In the genomic region with DNA sequence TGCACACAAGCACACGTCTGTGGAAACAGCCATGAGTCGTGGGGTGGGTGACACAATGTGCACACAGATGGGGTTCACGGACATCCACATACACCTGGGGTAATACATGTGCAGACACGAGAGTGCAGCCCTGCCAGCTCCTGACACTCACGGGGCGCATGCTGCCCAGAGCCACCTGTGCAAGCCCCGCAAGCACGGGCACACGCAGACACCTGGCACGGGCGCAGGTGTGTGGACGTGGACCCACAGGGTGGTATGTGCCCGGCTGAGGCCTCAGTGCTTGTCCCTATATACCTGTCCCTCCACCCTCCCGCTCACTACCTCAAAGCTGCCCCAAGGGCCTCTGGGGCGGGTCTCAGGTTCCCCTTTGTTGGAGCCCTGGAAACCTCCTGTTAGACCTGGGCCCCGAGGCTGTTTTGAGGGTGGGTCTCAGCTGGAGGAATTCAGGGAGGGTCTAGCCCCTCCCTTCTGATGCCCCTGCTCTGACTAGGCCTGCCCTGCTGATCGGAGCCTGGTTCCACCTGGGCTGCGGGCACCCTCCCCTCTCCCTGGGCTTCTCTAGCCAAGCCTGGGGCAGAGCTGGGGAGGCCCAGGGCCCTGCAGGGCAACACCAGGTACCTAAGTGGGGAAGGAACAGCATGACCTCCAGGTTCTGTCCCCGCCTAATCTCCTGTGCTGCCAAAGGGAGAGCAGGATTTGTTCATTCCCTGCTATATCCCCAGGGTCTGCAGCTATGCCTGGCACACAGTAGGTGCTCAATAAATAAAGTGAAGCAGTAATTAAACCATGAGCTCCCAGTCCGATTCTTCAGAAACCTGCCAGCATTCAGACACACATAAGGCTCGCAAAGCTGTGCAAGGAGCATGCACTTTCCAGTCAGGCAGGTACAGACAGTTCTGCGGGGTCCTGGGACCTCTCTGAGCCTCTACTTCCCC, we compare ENCODE assay signal across 29 cellular contexts. TPM values are rescaled to one million over a fixed set of nuclear protein-coding genes. Genes with fewer than 3 reads are reported as not detected.
"Had no signal": no experiment of that assay in that cellular context is flagged by ENCODE, and none has a peak within 500 bp of the region (broad histone marks: within the 10 kb centered on the region; RNA-seq: fewer than 3 reads in every experiment).

No MANE protein-coding gene starts in this region.

- H3K4me3 ChIP-seq: ascending aorta, body of pancreas had no signal

- H3K27ac ChIP-seq: ascending aorta, body of pancreas had no signal

- H3K27me3 ChIP-seq: ascending aorta, body of pancreas had no signal

- H3K9me3 ChIP-seq: ascending aorta, body of pancreas had no signal

- ATAC-seq: activated CD8-positive, alpha-beta memory T cell treated with anti-CD3 and anti-CD28 coated beads, Interleukin-2, amount 10 ng/mL, durations not matched to agents 7 days and 5 days; activated naive CD8-positive, alpha-beta T cell treated with anti-CD3 and anti-CD28 coated beads, Interleukin-2, amount 50 U/mL, for 24 hours; activated T-cell treated with anti-CD3 and anti-CD28 coated beads, Interleukin-2, amount 50 U/mL, for 4 hours; body of pancreas; Panc1; T-helper 17 cell had no signal

- DNase-seq: activated B cell treated with CpG ODN at 0.5 μM for 24 hours; activated CD4-positive, alpha-beta T cell treated with anti-CD3 and anti-CD28 coated beads for 1 hour; activated CD4-positive, alpha-beta T cell treated with anti-CD3 and anti-CD28 coated beads, Interleukin-2, amount 10 ng/mL, durations not matched to agents 24 days and 14 days; activated CD4-positive, alpha-beta T cell treated with anti-CD3 and anti-CD28 coated beads, Interleukin-2, amount 50 U/mL, for 48 hours; activated CD8-positive, alpha-beta memory T cell treated with anti-CD3 and anti-CD28 coated beads, Interleukin-2, amount 10 ng/mL, durations not matched to agents 7 days and 5 days; activated effector memory CD4-positive, alpha-beta T cell treated with anti-CD3 and anti-CD28 coated beads, Interleukin-2, amount 50 U/mL, for 16 hours; activated naive CD4-positive, alpha-beta T cell treated with Interleukin-2 at 50 U/mL for 16 hours; activated naive CD8-positive, alpha-beta T cell treated with anti-CD3 and anti-CD28 coated beads, Interleukin-2, amount 50 U/mL, for 24 hours; activated T-cell treated with anti-CD3 and anti-CD28 coated beads, Interleukin-2, amount 50 U/mL, for 4 hours; amniotic stem cell; body of pancreas; KG1; NCI-H1048; NCI-H1930; NCI-H2171 treated with DMSO at 0.1 percent for 48 hours; NCI-H526; NCI-H82; OCI-M1; SHP77; T-helper 17 cell had no signal

- FAIRE-seq: TTC549 had no signal

- H3K36me3 ChIP-seq: ascending aorta had no signal

RNA-seq across cellular contexts. Expression of gene DMRTB1, which starts 49.1 kb away (rescaled TPM):
- total RNA-seq: activated B cell treated with CpG ODN at 0.5 μM for 24 hours; activated CD4-positive, alpha-beta T cell treated with anti-CD3 and anti-CD28 coated beads, Interleukin-2, amount 10 ng/mL, durations not matched to agents 24 days and 14 days; activated CD8-positive, alpha-beta memory T cell treated with anti-CD3 and anti-CD28 coated beads, Interleukin-2, amount 10 ng/mL, durations not matched to agents 7 days and 5 days; activated naive CD4-positive, alpha-beta T cell treated with anti-CD3 and anti-CD28 coated beads, Interleukin-2, amount 50 U/mL, for 72 hours; activated T-cell treated with anti-CD3 and anti-CD28 coated beads, Interleukin-2, amount 50 U/mL, for 4 hours; ascending aorta; body of pancreas; IMR-90; LHCN-M2; M059J; NCI-H460; SK-MEL-5; T-helper 17 cell had no signal
- polyA plus RNA-seq: IMR-90 had no signal
